1 cellular context compared by ENCODE assay signal in the genomic region with DNA sequence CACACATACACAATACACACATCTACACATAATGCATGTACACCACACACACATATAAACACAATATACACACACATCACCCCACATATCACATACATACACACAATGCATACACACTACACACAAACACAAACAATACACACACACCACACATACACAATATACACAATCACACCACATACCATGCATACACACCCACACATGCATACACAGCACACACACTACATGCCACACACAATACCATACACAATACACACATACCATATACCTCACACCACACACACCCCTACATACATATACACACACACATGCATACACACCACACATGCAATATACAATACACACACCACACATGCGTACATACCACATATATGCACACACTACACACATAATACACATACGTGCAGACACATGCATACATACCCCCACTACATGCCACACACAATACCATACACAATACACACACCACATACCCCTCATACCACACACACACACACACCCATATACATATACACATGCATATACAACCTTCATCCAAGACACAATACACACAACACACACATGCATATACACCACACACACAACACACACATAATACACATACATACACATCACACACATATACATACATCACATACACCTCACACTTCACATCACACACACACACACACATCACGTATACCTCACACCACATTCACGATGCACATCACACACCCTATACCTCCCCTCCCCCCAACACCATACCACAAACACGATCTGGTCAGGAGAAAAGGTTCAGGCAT.
TF ChIP-seq lines count a peak whose summit lies in the region.

No MANE protein-coding gene starts in this region.

TF ChIP-seq in IMR-90, 13 proteins besides CTCF, POLR2A, EP300 and RAD21:
- TF ChIP-seq FOS (IDR thresholded peaks at IDR 0.05; ENCODE audit: low read depth, low read length), result no peak
- no peak for TF ChIP-seq SMC3 (IDR thresholded peaks at IDR 0.05; ENCODE audit: low read depth, low read length)
- no peak for TF ChIP-seq CEBPB (IDR thresholded peaks at IDR 0.05; ENCODE audit: low read depth, low read length)
- no peak for TF ChIP-seq CHD1 (IDR thresholded peaks at IDR 0.05; ENCODE audit: low read depth, low read length)
- no peak for TF ChIP-seq MXI1 (IDR thresholded peaks at IDR 0.05; ENCODE audit: borderline replicate concordance, low read depth, low read length)
- TF ChIP-seq MAFK (IDR thresholded peaks at IDR 0.05; ENCODE audit: low read depth, low read length), result no peak
